In the genomic region with DNA sequence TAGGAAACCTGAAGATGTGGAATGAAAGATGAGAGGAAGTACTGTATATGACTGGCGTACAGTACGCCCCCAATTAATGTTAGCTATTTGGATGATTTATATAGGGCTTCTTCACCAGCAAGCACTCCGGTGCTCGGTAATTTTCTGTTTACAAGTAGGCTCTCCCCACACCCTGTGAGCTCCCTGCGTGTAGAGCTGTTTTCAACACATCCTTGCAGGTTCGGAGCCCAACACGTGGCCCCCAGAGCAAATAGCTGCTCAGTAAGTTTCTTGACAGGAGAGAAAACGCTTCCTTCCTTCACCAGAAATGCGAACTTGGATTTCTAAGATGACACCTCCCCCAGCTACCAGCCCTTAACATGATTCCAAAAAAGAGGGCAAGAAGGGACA, we compare ENCODE assay signal across 8 cellular contexts. TPM values are rescaled to one million over a fixed set of nuclear protein-coding genes. Genes with fewer than 3 reads are reported as not detected.
A peak's percentile ranks its signal among the peaks of the same experiment; 100 is the strongest.
DNase-seq lines count a peak whose midpoint lies in the region; ATAC-seq and TF ChIP-seq lines count a peak whose summit lies in the region.

No MANE protein-coding gene starts in this region.

- no peak for TF ChIP-seq POLR2A in NB4 (IDR thresholded peaks at IDR 0.05; ENCODE audit: extremely low read depth, insufficient read length)

- peak overlapping the region; percentile 86 for H3K4me3 Mint-ChIP-seq in neural crest cell

- H3K4me1 Mint-ChIP-seq in neural crest cell = peaks cover 16% of the 10 kb centered on the region

- H3K27ac Mint-ChIP-seq in neural crest cell (ENCODE audit: unreplicated experiment) = peak overlapping the region; percentile 43

- H3K27me3 Mint-ChIP-seq in neural crest cell (ENCODE audit: low read depth) = no peaks in the 10 kb centered on the region

- no peak for ATAC-seq in HG03460 (IDR thresholded peaks at IDR 0.05; ENCODE audit: unreplicated experiment)

- peak overlapping the region; percentile 58 to 99 (median 64) for H3K4me3 ChIP-seq in BLaER1 treated with 17β-estradiol and CSF1 and Interleukin-3, amounts not matched to agents 10 nM and 100 nM
- H3K4me3 ChIP-seq in NB4 (ENCODE audit: low read depth, low read length) (no peak overlapping the region), duodenal mucosa (ENCODE audit: low read depth in 1 of 2, low read length in 2 of 2) (peak overlapping the region; percentile 79 to 83)

- H3K4me2 ChIP-seq in BLaER1 treated with 17β-estradiol and CSF1 and Interleukin-3, amounts not matched to agents 10 nM and 100 nM = peak overlapping the region; percentile 60 to 91 (median 79)

- H3K27ac ChIP-seq in BLaER1 treated with 17β-estradiol and CSF1 and Interleukin-3, amounts not matched to agents 10 nM and 100 nM = peak overlapping the region; percentile 63 to 97 (median 70); a peak in 18 of 22 replicates
- no peak overlapping the region for H3K27ac ChIP-seq in duodenal mucosa (ENCODE audit: low read depth, low read length)

- TF ChIP-seq CTCF in NB4 (IDR thresholded peaks at IDR 0.05; ENCODE audit: low read depth, low read length) = no peak
- TF ChIP-seq CTCF in neural crest cell (conservative IDR thresholded peaks at IDR 0.05) = no peak

- peaks cover 2% of the 10 kb centered on the region for H3K36me3 Mint-ChIP-seq in neural crest cell (ENCODE audit: low read depth)

- no peaks in the 10 kb centered on the region for H3K9me3 ChIP-seq in BLaER1 treated with 17β-estradiol and CSF1 and Interleukin-3, amounts not matched to agents 10 nM and 100 nM (replicated peaks in 1 of 11)
- no peaks in the 10 kb centered on the region for H3K9me3 ChIP-seq in duodenal mucosa (ENCODE audit: control insufficient read depth in 1 of 2, low read length in 2 of 2)

- H3K27me3 ChIP-seq in BLaER1 treated with 17β-estradiol and CSF1 and Interleukin-3, amounts not matched to agents 10 nM and 100 nM = no peaks in the 10 kb centered on the region
- no peaks in the 10 kb centered on the region for H3K27me3 ChIP-seq in duodenal mucosa (ENCODE audit: control insufficient read depth in 1 of 2, insufficient read depth in 2 of 2, low read length in 2 of 2)

- peaks cover 8 to 33% (median 19%) of the 10 kb centered on the region in 11 experiments for H3K36me3 ChIP-seq in BLaER1 treated with 17β-estradiol and CSF1 and Interleukin-3, amounts not matched to agents 10 nM and 100 nM
- peaks cover 3 to 8% of the 10 kb centered on the region in 2 donors for H3K36me3 ChIP-seq in duodenal mucosa (ENCODE audit: control insufficient read depth in 1 of 2, insufficient read depth in 2 of 2, low read length in 2 of 2)

- H4K20me1 ChIP-seq in BLaER1 treated with 17β-estradiol and CSF1 and Interleukin-3, amounts not matched to agents 10 nM and 100 nM = peaks cover 0 to 23% (median 4%) of the 10 kb centered on the region in 11 experiments; a peak in 6 of 22 replicates

- no peaks in the 10 kb centered on the region for H3K9me3 Mint-ChIP-seq in neural crest cell

- H3K4me1 ChIP-seq in BLaER1 treated with 17β-estradiol and CSF1 and Interleukin-3, amounts not matched to agents 10 nM and 100 nM = peaks cover 47 to 56% (median 52%) of the 10 kb centered on the region in 10 experiments
- peaks cover 15 to 22% of the 10 kb centered on the region in 2 donors for H3K4me1 ChIP-seq in duodenal mucosa (ENCODE audit: control insufficient read depth in 1 of 2, insufficient read depth in 2 of 2, low read length in 2 of 2)

- H3K9ac ChIP-seq in BLaER1 treated with 17β-estradiol and CSF1 and Interleukin-3, amounts not matched to agents 10 nM and 100 nM = peak overlapping the region in 10 of 11 experiments; percentile 61 to 83 (median 74); a peak in 16 of 22 replicates
- peak overlapping the region; percentile 15 to 70 for H3K9ac ChIP-seq in duodenal mucosa (ENCODE audit: low read depth in 1 of 2, low read length in 2 of 2)

- DNase-seq in NB4 (ENCODE audit: low read depth) (peak; percentile 19), neural crest cell (ENCODE audit: low read depth, low spot score) (no peak), SHP77 treated with DMSO at 0.1 percent for 48 hours (lab: John Stamatoyannopoulos, UW) (no peak)
- DNase-seq in stimulated activated CD4-positive, alpha-beta T cell treated with anti-CD3 and anti-CD28 coated beads, Interleukin-4, amount 100 ng/mL, for 1 hour = no peak
- no peak for DNase-seq in stimulated activated CD4-positive, alpha-beta T cell treated with anti-CD3 and anti-CD28 coated beads, Interleukin-4, amount 100 ng/mL, for 24 hours

RNA-seq across cellular contexts. Expression of a gene that starts 1.2 kb away (rescaled TPM):
- total RNA-seq in neural crest cell = 15.5 and 16.1 TPM in 2 replicates
